In the genomic region with DNA sequence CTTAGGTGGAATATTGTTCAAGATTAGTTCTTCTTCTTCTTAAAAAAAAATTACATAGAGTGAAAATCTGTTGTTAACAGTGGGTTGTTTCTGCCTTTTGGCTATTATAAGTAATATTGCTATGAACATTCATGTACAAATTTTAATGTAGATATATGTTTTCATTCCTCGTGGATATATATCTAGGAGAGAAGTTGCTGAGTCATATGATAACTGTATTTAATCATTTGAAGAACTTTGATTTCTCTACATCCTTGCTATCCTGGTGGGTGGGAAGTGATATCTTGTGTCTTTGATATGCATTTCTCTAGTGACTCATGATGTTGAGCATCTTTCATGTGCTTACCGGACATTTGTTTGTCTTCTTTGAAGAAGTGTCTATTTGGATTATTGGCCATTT, we compare ENCODE assay signal across 21 cellular contexts.
"Had no signal": no experiment of that assay in that cellular context is flagged by ENCODE, and none has a peak within 500 bp of the region (broad histone marks: within the 10 kb centered on the region; RNA-seq: fewer than 3 reads in every experiment).

No MANE protein-coding gene starts in this region.

- H3K4me1 ChIP-seq: esophagus squamous epithelium, lower lobe of right lung, prostate gland, sigmoid colon, spleen, suprapubic skin, transverse colon, vagina had no signal

- ATAC-seq: effector memory CD8-positive, alpha-beta T cell; left ventricle myocardium superior; lower lobe of right lung; naive thymus-derived CD8-positive, alpha-beta T cell; right cardiac atrium; stimulated activated naive B cell treated with anti-CD40 and anti-IgM and Interleukin-4, amounts not matched to agents 10 μg/mL and 1 μg/mL and 100 μg/mL, for 72 hours had no signal

- H3K4me3 ChIP-seq: esophagus squamous epithelium, lower lobe of right lung, prostate gland, sigmoid colon, skin epidermis, spleen, suprapubic skin, transverse colon, vagina had no signal

- H3K36me3 ChIP-seq: prostate gland, transverse colon had no signal

- H3K9me3 ChIP-seq: esophagus squamous epithelium, lower lobe of right lung, prostate gland, sigmoid colon, spleen, suprapubic skin, transverse colon, vagina had no signal

- DNase-seq: cortex of kidney; effector memory CD8-positive, alpha-beta T cell; erythroblast; esophagus squamous epithelium; hypothalamus; immature natural killer cell; left ventricle myocardium superior; lower lobe of right lung; naive thymus-derived CD8-positive, alpha-beta T cell; nephron progenitor cell; nucleus accumbens; right cardiac atrium; sigmoid colon; spleen; stimulated activated CD4-positive, alpha-beta T cell treated with anti-CD3 and anti-CD28 coated beads, Interleukin-2, amount 100 ng/mL, for 48 hours; stimulated activated naive B cell treated with anti-CD40 and anti-IgM and Interleukin-4, amounts not matched to agents 10 μg/mL and 1 μg/mL and 100 μg/mL, for 72 hours; transverse colon had no signal

- H3K27ac ChIP-seq: esophagus squamous epithelium, lower lobe of right lung, prostate gland, sigmoid colon, skin epidermis, spleen, suprapubic skin, transverse colon, vagina had no signal

- H3K27me3 ChIP-seq: esophagus squamous epithelium, sigmoid colon, spleen, suprapubic skin, transverse colon, vagina had no signal
